In the genomic region with DNA sequence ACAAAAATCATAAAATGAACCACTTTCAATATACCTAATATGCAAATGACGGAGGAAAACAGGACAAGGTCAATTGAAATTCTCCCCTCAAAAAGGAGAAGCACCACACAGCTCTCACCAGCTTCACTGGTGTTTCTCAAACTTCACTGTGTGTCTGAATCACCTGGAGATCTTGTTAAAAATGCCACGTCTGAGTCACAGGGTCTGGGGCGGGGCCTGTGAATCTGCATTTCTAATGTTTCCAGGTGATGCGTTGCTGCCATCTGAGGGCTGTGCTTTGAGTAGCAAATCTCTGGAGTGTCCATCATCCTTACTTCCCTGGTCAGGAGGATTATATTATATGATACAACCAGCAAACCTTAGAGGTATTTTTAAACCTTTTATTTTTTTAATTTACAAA, we compare ENCODE assay signal across 12 cellular contexts. TPM values are rescaled to one million over a fixed set of nuclear protein-coding genes. Genes with fewer than 3 reads are reported as not detected.
DNase-seq lines count a peak whose midpoint lies in the region; ATAC-seq and TF ChIP-seq lines count a peak whose summit lies in the region.
"Had no signal": no experiment of that assay in that cellular context is flagged by ENCODE, and none has a peak within 500 bp of the region (broad histone marks: within the 10 kb centered on the region; RNA-seq: fewer than 3 reads in every experiment).

No MANE protein-coding gene starts in this region.

- H3K27me3 Mint-ChIP-seq in neural progenitor cell (ENCODE audit: insufficient read depth, low read depth): peaks cover 2% of the 10 kb centered on the region
- H3K27me3 Mint-ChIP-seq: naive B cell had no signal

- H3K4me3 ChIP-seq in Loucy (ENCODE audit: low read length, poor library complexity, severe bottlenecking) (no peak overlapping the region), neural progenitor cell (no peak overlapping the region)
- H3K4me3 ChIP-seq: vagina had no signal

- TF ChIP-seq CTCF in Loucy (conservative IDR thresholded peaks at IDR 0.05; ENCODE audit: low read length) (peak; percentile 53), neural progenitor cell (IDR thresholded peaks at IDR 0.05) (peak; percentile 22)

- DNase-seq in DMS53 (lab: John Stamatoyannopoulos, UW) (peak; percentile 89), neural progenitor cell (ENCODE audit: low spot score) (no peak), NCI-H2171 treated with DMSO at 0.1 percent for 48 hours (lab: John Stamatoyannopoulos, UW) (no peak), 8988T (no peak), DMS153 treated with DMSO at 0.1 percent for 48 hours (lab: John Stamatoyannopoulos, UW; ENCODE audit: unreplicated experiment) (no peak)
- peak; percentile 13 for DNase-seq in activated CD8-positive, alpha-beta memory T cell treated with anti-CD3 and anti-CD28 coated beads for 4 hours (ENCODE audit: low read depth in 2 of 2)
- DNase-seq: naive B cell, SHP77 treated with DMSO at 0.1 percent for 48 hours had no signal

- H3K9me3 ChIP-seq in Loucy (ENCODE audit: insufficient read depth, low read depth, low read length) (no peaks in the 10 kb centered on the region), neural progenitor cell (ENCODE audit: low read depth) (no peaks in the 10 kb centered on the region)
- H3K9me3 ChIP-seq: vagina had no signal

- H3K79me2 ChIP-seq in Loucy (ENCODE audit: insufficient read depth, low read length) (no peaks in the 10 kb centered on the region), neural progenitor cell (ENCODE audit: low read depth) (no peaks in the 10 kb centered on the region)

- H3K36me3 ChIP-seq in Loucy (ENCODE audit: insufficient read depth, low read length) (no peaks in the 10 kb centered on the region), neural progenitor cell (no peaks in the 10 kb centered on the region)
- H3K36me3 ChIP-seq: vagina had no signal

- H3K4me1 ChIP-seq in Loucy (ENCODE audit: insufficient read depth, low read length, poor library complexity, severe bottlenecking) (no peaks in the 10 kb centered on the region), neural progenitor cell (no peaks in the 10 kb centered on the region)

- H3F3A ChIP-seq in Loucy (ENCODE audit: low read depth) (no peaks in the 10 kb centered on the region), neural progenitor cell (ENCODE audit: low read depth) (no peaks in the 10 kb centered on the region)

- H3K9me3 Mint-ChIP-seq in neural progenitor cell: no peaks in the 10 kb centered on the region
- H3K9me3 Mint-ChIP-seq: naive B cell had no signal

- no peak overlapping the region for H3K27ac Mint-ChIP-seq in neural progenitor cell

- peaks cover 5% of the 10 kb centered on the region for H3K4me1 Mint-ChIP-seq in neural progenitor cell

- H2AFZ ChIP-seq in Loucy (ENCODE audit: low read length) (no peak overlapping the region), neural progenitor cell (replicated peaks) (no peak overlapping the region)

- no peaks in the 10 kb centered on the region for H3K36me3 Mint-ChIP-seq in neural progenitor cell
- H3K36me3 Mint-ChIP-seq: naive B cell had no signal

- TF ChIP-seq POLR2A in GM18505 (IDR thresholded peaks at IDR 0.05; ENCODE audit: borderline replicate concordance, extremely low read depth, insufficient read depth, insufficient read length): no peak

- H3K27ac ChIP-seq in neural progenitor cell: no peak overlapping the region
- H3K27ac ChIP-seq: vagina had no signal

- H3K4me3 Mint-ChIP-seq in neural progenitor cell: no peak overlapping the region
- H3K4me3 Mint-ChIP-seq: naive B cell had no signal

- no peak overlapping the region for H3K9ac ChIP-seq in Loucy (ENCODE audit: low read depth, low read length, poor library complexity, severe bottlenecking)
- H3K9ac ChIP-seq in neural progenitor cell: no peak overlapping the region

- no peaks in the 10 kb centered on the region for H3K9me2 ChIP-seq in Loucy (replicated peaks; ENCODE audit: low read depth, low read length)

- no peak for ATAC-seq in GM18505 (IDR thresholded peaks at IDR 0.05; ENCODE audit: unreplicated experiment)

- H4K20me1 ChIP-seq in Loucy (ENCODE audit: insufficient read depth, low read length, poor library complexity, severe bottlenecking) (no peaks in the 10 kb centered on the region), neural progenitor cell (ENCODE audit: low read depth) (no peaks in the 10 kb centered on the region)

- H3K4me2 ChIP-seq in Loucy (ENCODE audit: low read depth, low read length, poor library complexity, severe bottlenecking): no peak overlapping the region
- H3K4me2 ChIP-seq in neural progenitor cell: no peak overlapping the region

- H3K27me3 ChIP-seq in Loucy (ENCODE audit: insufficient read depth, low read length, poor library complexity, severe bottlenecking) (no peaks in the 10 kb centered on the region), neural progenitor cell (no peaks in the 10 kb centered on the region)
- H3K27me3 ChIP-seq: vagina had no signal

RNA-seq across cellular contexts. Expression of a gene that starts 9.0 kb away (rescaled TPM):
- 0.19 and 2.3 TPM in 2 replicates for total RNA-seq in neural progenitor cell (ENCODE audit: low replicate concordance)
- total RNA-seq: dermis microvascular lymphatic vessel endothelial cell, vagina had no signal

RNA-seq across cellular contexts. Expression of a gene that starts 35.8 kb away (rescaled TPM):
- total RNA-seq in neural progenitor cell (ENCODE audit: low replicate concordance): 54.9 and 77.8 TPM in 2 replicates

RNA-seq across cellular contexts. Expression of a gene that starts 36.1 kb away (rescaled TPM):
- 5.3 and 19.0 TPM in 2 replicates for total RNA-seq in neural progenitor cell (ENCODE audit: low replicate concordance)

RNA-seq across cellular contexts. Expression of a gene that starts 48.8 kb away (rescaled TPM):
- total RNA-seq in neural progenitor cell (ENCODE audit: low replicate concordance): 1,302 and 1,610 TPM in 2 replicates

RNA-seq across cellular contexts. Expression of a gene that starts 53.8 kb away (rescaled TPM):
- 0.31 and 0.47 TPM in 2 replicates for total RNA-seq in neural progenitor cell (ENCODE audit: low replicate concordance)
- total RNA-seq: dermis microvascular lymphatic vessel endothelial cell, vagina had no signal

Comparison
In these comparisons a context has a peak if more than half of its experiments do, and no peak if none do; other contexts are left out.
1. DNase-seq: peak in DMS53 (single experiment) and activated CD8-positive, alpha-beta memory T cell treated with anti-CD3 and anti-CD28 coated beads for 4 hours (2 of 2); none in neural progenitor cell (single experiment), NCI-H2171 treated with DMSO at 0.1 percent for 48 hours (single experiment), 8988T (single experiment) and DMS153 treated with DMSO at 0.1 percent for 48 hours (single experiment).